Comparison of ENCODE assay signal across 9 cellular contexts in the genomic region with DNA sequence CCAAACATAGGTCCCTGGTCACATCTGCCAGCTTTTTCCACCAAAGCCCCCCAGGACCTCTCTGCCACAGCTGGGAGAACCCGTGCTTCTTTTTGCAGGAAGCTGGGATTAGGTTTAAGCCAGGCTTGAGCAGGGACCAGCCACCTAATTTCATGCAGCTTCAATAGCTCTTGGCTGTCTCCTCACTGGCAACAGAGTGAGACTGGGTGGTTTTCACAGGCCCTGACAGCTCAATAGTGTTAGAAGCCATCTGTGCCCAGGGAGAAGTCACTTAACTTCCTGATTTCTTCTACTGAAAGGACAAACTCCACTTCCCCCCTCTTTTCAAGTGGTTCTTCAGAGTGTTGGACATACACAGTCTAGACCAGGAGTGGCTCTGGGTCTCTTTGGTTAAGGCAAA. TPM values are rescaled to one million over a fixed set of nuclear protein-coding genes. Genes with fewer than 3 reads are reported as not detected.
DNase-seq lines count a peak whose midpoint lies in the region; FAIRE-seq and TF ChIP-seq lines count a peak whose summit lies in the region.
"Had no signal": no experiment of that assay in that cellular context is flagged by ENCODE, and none has a peak within 500 bp of the region (broad histone marks: within the 10 kb centered on the region; RNA-seq: fewer than 3 reads in every experiment).

No MANE protein-coding gene starts in this region.

- no peaks in the 10 kb centered on the region for H3K9me3 ChIP-seq in HUES48 (ENCODE audit: control insufficient read depth, insufficient read depth, low read length)
- no peaks in the 10 kb centered on the region for H3K9me3 ChIP-seq in SK-N-MC (ENCODE audit: low read depth, low read length)
- no peaks in the 10 kb centered on the region for H3K9me3 ChIP-seq in small intestine (ENCODE audit: control insufficient read depth, low read depth)

- H3K4me3 Mint-ChIP-seq in glutamatergic neuron (ENCODE audit: unreplicated experiment): no peak overlapping the region
- H3K4me3 Mint-ChIP-seq: stimulated activated naive CD8-positive, alpha-beta T cell treated with anti-CD3 and anti-CD28 coated beads, Interleukin-15, amount 100 ng/mL, for 72 hours had no signal

- H3K36me3 ChIP-seq in HUES48 (ENCODE audit: control insufficient read depth, insufficient read depth, low read length): peaks cover 54% of the 10 kb centered on the region
- peaks cover 44% of the 10 kb centered on the region for H3K36me3 ChIP-seq in SK-N-MC (ENCODE audit: insufficient read depth, low read length)
- peaks cover 0 to 2% of the 10 kb centered on the region in 2 donors for H3K36me3 ChIP-seq in small intestine (ENCODE audit: control insufficient read depth in 2 of 2, insufficient read depth in 2 of 2, low read length in 2 of 2)

- no peaks in the 10 kb centered on the region for H3K9me3 Mint-ChIP-seq in glutamatergic neuron (ENCODE audit: unreplicated experiment)
- H3K9me3 Mint-ChIP-seq: stimulated activated naive CD8-positive, alpha-beta T cell treated with anti-CD3 and anti-CD28 coated beads, Interleukin-15, amount 100 ng/mL, for 72 hours had no signal

- H3K27me3 ChIP-seq in HUES48 (ENCODE audit: control insufficient read depth, insufficient read depth, low read length): no peaks in the 10 kb centered on the region
- H3K27me3 ChIP-seq in small intestine (ENCODE audit: control insufficient read depth in 2 of 2, insufficient read depth in 2 of 2, low read length in 2 of 2): no peaks in the 10 kb centered on the region

- peak overlapping the region; percentile 79 for H3K27ac Mint-ChIP-seq in glutamatergic neuron (ENCODE audit: unreplicated experiment)
- H3K27ac Mint-ChIP-seq: stimulated activated naive CD8-positive, alpha-beta T cell treated with anti-CD3 and anti-CD28 coated beads, Interleukin-15, amount 100 ng/mL, for 72 hours had no signal

- H3K4me1 Mint-ChIP-seq in glutamatergic neuron (ENCODE audit: low read depth, unreplicated experiment): peaks cover 17% of the 10 kb centered on the region

- no peaks in the 10 kb centered on the region for H3K36me3 Mint-ChIP-seq in glutamatergic neuron (ENCODE audit: unreplicated experiment)

- WGBS in small intestine, 3 donors: 76 to 96% (median 96%) methylated on average over 1 of the region's 1 CpG

- 0 out of 2 replicates have a peak, but pooled peaks cover 6% of the 10 kb centered on the region for H3K4me1 ChIP-seq in HUES48 (ENCODE audit: control insufficient read depth, insufficient read depth, low read length)
- no peaks in the 10 kb centered on the region for H3K4me1 ChIP-seq in small intestine (ENCODE audit: control insufficient read depth in 2 of 2, insufficient read depth in 1 of 2, low read depth in 1 of 2, low read length in 1 of 2)

- H3K27ac ChIP-seq in HUES48 (ENCODE audit: low read depth, low read length) (peak overlapping the region; percentile 1), SK-N-MC (peak overlapping the region; percentile 11), small intestine (ENCODE audit: low read depth in 1 of 2, low read length in 1 of 2) (peak overlapping the region; percentile 14 to 71)

- TF ChIP-seq CTCF in glutamatergic neuron (IDR thresholded peaks at IDR 0.05; ENCODE audit: partially characterized antibody, unreplicated experiment): no peak

- no peaks in the 10 kb centered on the region for H3K27me3 Mint-ChIP-seq in glutamatergic neuron (ENCODE audit: unreplicated experiment)
- H3K27me3 Mint-ChIP-seq: stimulated activated naive CD8-positive, alpha-beta T cell treated with anti-CD3 and anti-CD28 coated beads, Interleukin-15, amount 100 ng/mL, for 72 hours had no signal

- FAIRE-seq in small intestine (lab: Jason Lieb, UNC): no peak
- no peak for FAIRE-seq in urothelium cell line (lab: Jason Lieb, UNC)

- DNase-seq in SK-N-MC (ENCODE audit: low read depth, low spot score): no peak
- DNase-seq in glutamatergic neuron: no peak
- no peak for DNase-seq in small intestine
- no peak for DNase-seq in urothelium cell line (ENCODE audit: low spot score)
- DNase-seq in SHP77 treated with DMSO at 0.1 percent for 48 hours (lab: John Stamatoyannopoulos, UW): no peak
- no peak for DNase-seq in NCI-H2081 (lab: John Stamatoyannopoulos, UW)
- no peak for DNase-seq in NCI-H226

- H3K4me3 ChIP-seq in HUES48 (ENCODE audit: low read depth, low read length): no peak overlapping the region
- H3K4me3 ChIP-seq in SK-N-MC: no peak overlapping the region
- no peak overlapping the region for H3K4me3 ChIP-seq in small intestine (ENCODE audit: low read depth in 1 of 2, low read length in 2 of 2)

- no peak overlapping the region for H3K9ac ChIP-seq in HUES48 (ENCODE audit: low read depth, low read length)
- H3K9ac ChIP-seq in SK-N-MC (ENCODE audit: insufficient read length): no peak overlapping the region

RNA-seq across cellular contexts. Expression of gene SRSF4, which starts 20.4 kb away (rescaled TPM):
- total RNA-seq in glutamatergic neuron (ENCODE audit: unreplicated experiment): 69.0 TPM
- polyA plus RNA-seq in small intestine: 10 to 100 TPM; 65.1 to 99.3 (median 71.9) TPM

RNA-seq across cellular contexts. Expression of gene MECR, which starts 28.7 kb away (rescaled TPM):
- total RNA-seq in glutamatergic neuron (ENCODE audit: unreplicated experiment): 21.4 TPM
- 10 to 100 TPM in 2 of 3 donors, 1 to 10 TPM in 1; 9.7 to 20.0 (median 19.2) TPM for polyA plus RNA-seq in small intestine

RNA-seq across cellular contexts. Expression of gene PTPRU, which starts 34.3 kb away (rescaled TPM):
- 92.5 TPM for total RNA-seq in glutamatergic neuron (ENCODE audit: unreplicated experiment)
- 1 to 10 TPM in 1 of 3 donors, under 1 TPM in 1, not detected in 1; 0.27 to 4.3 TPM for polyA plus RNA-seq in small intestine
